ENCODE assay signal across 8 cellular contexts in the genomic region with DNA sequence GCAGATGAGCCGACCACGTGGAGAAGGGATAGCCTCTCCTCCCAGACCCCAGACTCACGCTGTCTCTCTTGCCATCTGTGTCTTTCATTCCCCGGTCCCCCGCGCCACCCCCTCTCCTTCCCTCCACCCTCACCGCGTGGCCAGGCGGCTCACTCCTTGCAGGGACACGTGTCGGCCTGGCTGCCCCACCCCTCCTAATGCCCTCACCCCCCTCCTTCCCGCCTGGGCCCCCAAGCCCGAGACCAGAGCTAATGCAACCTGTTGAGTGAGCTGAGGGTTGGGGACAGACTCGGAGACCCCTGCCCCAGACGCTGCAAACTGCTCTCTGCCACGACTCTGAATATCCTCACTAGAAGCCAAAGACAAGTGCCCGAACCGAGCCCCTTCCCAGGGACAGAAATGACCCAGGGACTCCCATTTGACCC. TPM values are rescaled to one million over a fixed set of nuclear protein-coding genes. Genes with fewer than 3 reads are reported as not detected.
A peak's percentile ranks its signal among the peaks of the same experiment; 100 is the strongest.
DNase-seq lines count a peak whose midpoint lies in the region; ATAC-seq and TF ChIP-seq lines count a peak whose summit lies in the region.

No MANE protein-coding gene starts in this region.

- H3K36me3 ChIP-seq in hepatocyte (replicated peaks; ENCODE audit: insufficient read depth, low read depth) = no peaks in the 10 kb centered on the region

- H3K27ac ChIP-seq in hepatocyte = no peak overlapping the region

- no peaks in the 10 kb centered on the region for H3K27me3 ChIP-seq in hepatocyte

- no peak overlapping the region for H3K4me3 ChIP-seq in hepatocyte

- 41% methylated on average over 10 of the region's 18 CpGs for WGBS in hepatocyte (ENCODE audit: low lambda C conversion rate, missing lambda C conversion rate)

- DNase-seq in D341Med (ENCODE audit: low spot score) = peak; percentile 77
- peak; percentile 28 for DNase-seq in HT-29 (ENCODE audit: low spot score)
- peak; percentile 52 for DNase-seq in activated CD8-positive, alpha-beta memory T cell treated with anti-CD3 and anti-CD28 coated beads, Interleukin-2, amount 50 U/mL, for 4 hours
- DNase-seq in hepatocyte (ENCODE audit: low spot score) = no peak
- peak; percentile 23 for DNase-seq in stimulated activated CD8-positive, alpha-beta memory T cell treated with anti-CD3 and anti-CD28 coated beads, Interleukin-12 subunit alpha, Interleukin-12 subunit beta, amount 100 ng/mL, for 24 hours (ENCODE audit: extremely low read depth)
- DNase-seq in DMS79 treated with DMSO at 0.1 percent for 48 hours (lab: John Stamatoyannopoulos, UW) = no peak
- DNase-seq in kidney tubule cell (ENCODE audit: low spot score) = no peak

- no peaks in the 10 kb centered on the region for H3K9me2 ChIP-seq in hepatocyte (replicated peaks; ENCODE audit: insufficient read depth)

- no peak overlapping the region for H2AFZ ChIP-seq in hepatocyte

- no peaks in the 10 kb centered on the region for H3K4me1 ChIP-seq in hepatocyte (ENCODE audit: insufficient read depth)

- no peak for ATAC-seq in GM18858 (IDR thresholded peaks at IDR 0.05; ENCODE audit: unreplicated experiment)

- H3K4me2 ChIP-seq in hepatocyte = peak overlapping the region; percentile 71

- no peaks in the 10 kb centered on the region for H4K20me1 ChIP-seq in hepatocyte (ENCODE audit: insufficient read depth, poor library complexity, severe bottlenecking)

- no peak for TF ChIP-seq CTCF in hepatocyte (IDR thresholded peaks at IDR 0.05; ENCODE audit: poor library complexity)

- no peaks in the 10 kb centered on the region for H3K9me3 ChIP-seq in hepatocyte (ENCODE audit: low read depth)

- H3K79me2 ChIP-seq in hepatocyte = no peaks in the 10 kb centered on the region

RNA-seq across cellular contexts. Expression of gene SLC38A5, which starts 1.8 kb away (rescaled TPM):
- 103 and 136 TPM in 2 replicates for total RNA-seq in HT-29 (2014; rRNA removed; shearing (Covaris generic))
- total RNA-seq in hepatocyte = 17.8 and 24.0 TPM in 2 replicates
- polyA plus RNA-seq in hepatocyte = 14.5 and 23.4 TPM in 2 replicates

RNA-seq across cellular contexts. Expression of gene FTSJ1, which starts 7.7 kb away (rescaled TPM):
- total RNA-seq in HT-29 (2014; rRNA removed; shearing (Covaris generic)) = 102 and 118 TPM in 2 replicates
- 43.8 and 49.5 TPM in 2 replicates for total RNA-seq in hepatocyte
- 38.4 and 41.9 TPM in 2 replicates for polyA plus RNA-seq in hepatocyte

RNA-seq across cellular contexts. Expression of gene PORCN, which starts 40.5 kb away (rescaled TPM):
- 6.5 and 8.7 TPM in 2 replicates for total RNA-seq in HT-29 (2014; rRNA removed; shearing (Covaris generic))
- 3.8 and 12.8 TPM in 2 replicates for total RNA-seq in hepatocyte
- 7.6 and 7.9 TPM in 2 replicates for polyA plus RNA-seq in hepatocyte

RNA-seq across cellular contexts. Expression of gene EBP, which starts 53.3 kb away (rescaled TPM):
- 285 and 311 TPM in 2 replicates for total RNA-seq in HT-29 (2014; rRNA removed; shearing (Covaris generic))
- total RNA-seq in hepatocyte = 225 and 235 TPM in 2 replicates
- 286 and 390 TPM in 2 replicates for polyA plus RNA-seq in hepatocyte

RNA-seq across cellular contexts. Expression of gene SSX4B, which starts 56.5 kb away (rescaled TPM):
- not detected in 2 replicates for total RNA-seq in HT-29 (2014; rRNA removed; shearing (Covaris generic))
- total RNA-seq in hepatocyte = not detected in 2 replicates
- not detected in 2 replicates for polyA plus RNA-seq in hepatocyte

Comparison
In these comparisons a context has a peak if more than half of its experiments do, and no peak if none do; other contexts are left out.
1. DNase-seq: peak in D341Med (single experiment), HT-29 (single experiment), activated CD8-positive, alpha-beta memory T cell treated with anti-CD3 and anti-CD28 coated beads, Interleukin-2, amount 50 U/mL, for 4 hours (single experiment) and stimulated activated CD8-positive, alpha-beta memory T cell treated with anti-CD3 and anti-CD28 coated beads, Interleukin-12 subunit alpha, Interleukin-12 subunit beta, amount 100 ng/mL, for 24 hours (single experiment); none in hepatocyte (single experiment), DMS79 treated with DMSO at 0.1 percent for 48 hours (single experiment) and kidney tubule cell (single experiment).